ENCODE assay signal across 13 cellular contexts in the genomic region with DNA sequence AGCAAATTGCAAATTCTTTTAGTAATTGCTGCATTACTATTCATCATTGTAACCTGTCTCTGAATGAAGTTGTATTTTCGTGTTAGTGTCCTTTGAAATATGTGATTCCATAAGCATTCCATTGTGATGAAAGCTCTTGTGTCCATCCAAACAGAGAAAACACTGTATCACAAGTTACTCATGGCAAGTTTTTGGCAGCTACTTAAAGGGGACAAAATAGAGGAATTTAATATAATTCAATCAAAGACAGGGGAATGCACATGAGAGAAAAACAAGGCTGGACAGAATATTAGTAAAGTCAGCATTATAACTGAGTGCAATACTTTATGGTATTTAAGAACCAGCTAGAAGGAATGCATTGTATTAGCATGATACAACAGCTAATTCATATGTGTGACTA.
DNase-seq lines count a peak whose midpoint lies in the region; TF ChIP-seq lines count a peak whose summit lies in the region.
"Had no signal": no experiment of that assay in that cellular context is flagged by ENCODE, and none has a peak within 500 bp of the region (broad histone marks: within the 10 kb centered on the region; RNA-seq: fewer than 3 reads in every experiment).

No MANE protein-coding gene starts in this region.

- H3K4me3 ChIP-seq in foreskin fibroblast (ENCODE audit: low read depth in 1 of 2, low read length in 2 of 2) (no peak overlapping the region), smooth muscle cell (no peak overlapping the region), tibial nerve (peak overlapping the region in 1 of 4 donors; percentile 22)

- H3K36me3 ChIP-seq in smooth muscle cell (ENCODE audit: low read depth): no peaks in the 10 kb centered on the region
- H3K36me3 ChIP-seq in tibial nerve: no peaks in the 10 kb centered on the region

- H3K27me3 ChIP-seq in smooth muscle cell (ENCODE audit: low read depth) (no peaks in the 10 kb centered on the region), tibial nerve (no peaks in the 10 kb centered on the region)

- H2AFZ ChIP-seq in smooth muscle cell (ENCODE audit: low read depth): peak overlapping the region; percentile 59

- peak in 1 of 2 donors; percentile 20 for TF ChIP-seq EP300 in tibial nerve (IDR thresholded peaks at IDR 0.05)

- H3K4me1 ChIP-seq in smooth muscle cell (ENCODE audit: low read depth) (peaks cover 28% of the 10 kb centered on the region), tibial nerve (peaks cover 0 to 32% (median 5%) of the 10 kb centered on the region in 4 donors)

- H3K4me2 ChIP-seq in smooth muscle cell: no peak overlapping the region

- H3K9ac ChIP-seq in smooth muscle cell (ENCODE audit: low read depth): no peak overlapping the region

- H3K27ac ChIP-seq in smooth muscle cell (ENCODE audit: low read depth) (no peak overlapping the region), tibial nerve (peak overlapping the region in 2 of 4 donors; percentile 67 to 69)

- TF ChIP-seq CTCF in foreskin fibroblast (IDR thresholded peaks at IDR 0.05; ENCODE audit: low read depth, low read length) (no peak), smooth muscle cell (IDR thresholded peaks at IDR 0.05; ENCODE audit: borderline replicate concordance, insufficient read depth, poor library complexity, severe bottlenecking) (no peak), tibial nerve (IDR thresholded peaks at IDR 0.05) (no peak)

- 70% methylated on average over 1 of the region's 1 CpG for WGBS in smooth muscle cell (ENCODE audit: low lambda C conversion rate)
- WGBS in tibial nerve, 2 donors: 38 to 48% methylated on average over 1 of the region's 1 CpG

- no peaks in the 10 kb centered on the region for H3K79me2 ChIP-seq in smooth muscle cell (ENCODE audit: low read depth)

- DNase-seq in HS-27A (ENCODE audit: low read depth) (peak; percentile 40), amniotic stem cell (lab: John Stamatoyannopoulos, UW) (peak; percentile 25), foreskin fibroblast (peak; percentile 55 to 75), smooth muscle cell (lab: John Stamatoyannopoulos, UW; ENCODE audit: unreplicated experiment) (no peak), HK-2 (ENCODE audit: unreplicated experiment) (no peak), tibial nerve (ENCODE audit: low spot score in 2 of 2) (no peak), SHP77 (lab: John Stamatoyannopoulos, UW) (no peak)
- DNase-seq: activated T-cell treated with anti-CD3 and anti-CD28 coated beads, Interleukin-2, amount 50 U/mL, for 24 hours; effector CD4-positive, alpha-beta T cell; head of caudate nucleus; naive thymus-derived CD4-positive, alpha-beta T cell; NCI-H1417 treated with DMSO at 0.1 percent for 48 hours; NCI-H524 treated with DMSO at 0.1 percent for 48 hours had no signal

- no peak for TF ChIP-seq POLR2A in tibial nerve (IDR thresholded peaks at IDR 0.05)

- H4K20me1 ChIP-seq in smooth muscle cell (ENCODE audit: low read depth): no peaks in the 10 kb centered on the region

- H3F3A ChIP-seq in smooth muscle cell (ENCODE audit: low read depth): no peaks in the 10 kb centered on the region

- H3K9me3 ChIP-seq in smooth muscle cell (replicated peaks; ENCODE audit: low read depth): no peaks in the 10 kb centered on the region
- no peaks in the 10 kb centered on the region for H3K9me3 ChIP-seq in tibial nerve

Comparison
In these comparisons a context has a peak if more than half of its experiments do, and no peak if none do; other contexts are left out.
1. DNase-seq: peak in HS-27A (single experiment), amniotic stem cell (single experiment) and foreskin fibroblast (2 of 2); none in smooth muscle cell (single experiment), HK-2 (single experiment), tibial nerve (0 of 2) and SHP77 (0 of 2).